ENCODE assay signal across 8 cellular contexts in genomic region chr22:37808294-37808657, GRCh38. TPM values are rescaled to one million over a fixed set of nuclear protein-coding genes. Genes with fewer than 3 reads are reported as not detected.
DNase-seq lines count a peak whose midpoint lies in the region; ATAC-seq and TF ChIP-seq lines count a peak whose summit lies in the region.

No MANE protein-coding gene starts in this region.

- WGBS in liver: 7% methylated on average over 8 of the region's 8 CpGs
- 0 to 5% methylated on average over 8 of the region's 8 CpGs for WGBS in tibial nerve, 2 donors

- peaks cover 8 to 46% (median 40%) of the 10 kb centered on the region in 4 donors for H3K4me1 ChIP-seq in liver (ENCODE audit: control insufficient read depth in 4 of 4, insufficient read depth in 4 of 4, low read length in 3 of 4)
- peaks cover 0 to 49% (median 27%) of the 10 kb centered on the region in 4 donors for H3K4me1 ChIP-seq in tibial nerve

- H3K27me3 Mint-ChIP-seq in activated naive CD4-positive, alpha-beta T cell treated with anti-CD3 and anti-CD28 coated beads, Interleukin-2, amount 10 ng/mL, durations not matched to agents 7 days and 5 days: peaks cover 65% of the 10 kb centered on the region

- no peak overlapping the region for H3K27ac Mint-ChIP-seq in activated naive CD4-positive, alpha-beta T cell treated with anti-CD3 and anti-CD28 coated beads, Interleukin-2, amount 10 ng/mL, durations not matched to agents 7 days and 5 days

- CTCF ChIA-PET in activated naive CD4-positive, alpha-beta T cell treated with anti-CD3 and anti-CD28 coated beads, Interleukin-2, amount 10 ng/mL, durations not matched to agents 7 days and 5 days (lab: Charles Lee): interaction anchor here (0.9 to 3.6 kb wide), 7 partner anchors 10 to 165 kb away, joined by 3 to 38 read pairs (median 4); partner anchors contain the start of gene GALR3

- no peaks in the 10 kb centered on the region for H3K9me3 ChIP-seq in liver (ENCODE audit: control insufficient read depth in 4 of 4, low read length in 3 of 4)
- H3K9me3 ChIP-seq in tibial nerve: no peaks in the 10 kb centered on the region

- no peak for TF ChIP-seq RAD21 in liver (IDR thresholded peaks at IDR 0.05)

- H3K36me3 Mint-ChIP-seq in activated naive CD4-positive, alpha-beta T cell treated with anti-CD3 and anti-CD28 coated beads, Interleukin-2, amount 10 ng/mL, durations not matched to agents 7 days and 5 days: peaks cover 3% of the 10 kb centered on the region

- peak overlapping the region; percentile 61 to 91 (median 82) for H3K4me3 ChIP-seq in liver (ENCODE audit: low read depth in 1 of 3, low read length in 3 of 3)
- H3K4me3 ChIP-seq in tibial nerve: peak overlapping the region; percentile 45 to 65 (median 52)

- H3K4me1 Mint-ChIP-seq in activated naive CD4-positive, alpha-beta T cell treated with anti-CD3 and anti-CD28 coated beads, Interleukin-2, amount 10 ng/mL, durations not matched to agents 7 days and 5 days: peaks cover 49% of the 10 kb centered on the region

- no peak for TF ChIP-seq EP300 in tibial nerve (IDR thresholded peaks at IDR 0.05)

- H3K36me3 ChIP-seq in liver (ENCODE audit: control insufficient read depth in 4 of 4, insufficient read depth in 3 of 4, low read depth in 1 of 4, low read length in 3 of 4) (peaks cover 0 to under 1% (median 0%) of the 10 kb centered on the region in 4 donors), tibial nerve (peaks cover 0 to 14% (median 0%) of the 10 kb centered on the region in 3 donors)

- H3K9me3 Mint-ChIP-seq in activated naive CD4-positive, alpha-beta T cell treated with anti-CD3 and anti-CD28 coated beads, Interleukin-2, amount 10 ng/mL, durations not matched to agents 7 days and 5 days: no peaks in the 10 kb centered on the region

- TF ChIP-seq CTCF in liver (IDR thresholded peaks at IDR 0.05; ENCODE audit: low read depth, low read length, missing input control) (no peak), tibial nerve (IDR thresholded peaks at IDR 0.05) (no peak)

- no peak for DNase-seq in activated naive CD4-positive, alpha-beta T cell treated with anti-CD3 and anti-CD28 coated beads, Interleukin-2, amount 10 ng/mL, durations not matched to agents 7 days and 5 days
- DNase-seq in activated naive CD4-positive, alpha-beta T cell treated with anti-CD3 and anti-CD28 coated beads, Interleukin-2, amount 50 U/mL, for 16 hours: no peak
- DNase-seq in amniotic epithelial cell (ENCODE audit: low read depth) (peak; percentile 43), tibial nerve (ENCODE audit: low spot score in 2 of 2) (no peak), SIG-M5 treated with dmso at 0.1 percent for 504 hours (lab: John Stamatoyannopoulos, UW; ENCODE audit: unreplicated experiment) (no peak)
- no peak for DNase-seq in activated naive CD4-positive, alpha-beta T cell (lab: John Stamatoyannopoulos, UW)

- ATAC-seq in HG03439 (IDR thresholded peaks at IDR 0.05; ENCODE audit: unreplicated experiment): no peak

- no peak for TF ChIP-seq POLR2A in tibial nerve (IDR thresholded peaks at IDR 0.05)

- H3K27ac ChIP-seq in liver (ENCODE audit: low read depth in 1 of 2, low read length in 2 of 2) (peak overlapping the region; percentile 70 to 83), tibial nerve (peak overlapping the region in 3 of 4 donors; percentile 16 to 90 (median 73))

- peak overlapping the region; percentile 36 to 40 for H3K9ac ChIP-seq in liver (ENCODE audit: low read depth in 1 of 2, low read length in 2 of 2)

- H3K27me3 ChIP-seq in liver (ENCODE audit: control insufficient read depth in 4 of 4, insufficient read depth in 4 of 4, low read length in 3 of 4) (no peaks in the 10 kb centered on the region), tibial nerve (no peaks in the 10 kb centered on the region)

- H3K4me3 Mint-ChIP-seq in activated naive CD4-positive, alpha-beta T cell treated with anti-CD3 and anti-CD28 coated beads, Interleukin-2, amount 10 ng/mL, durations not matched to agents 7 days and 5 days: peak overlapping the region; percentile 76

TF ChIP-seq in liver, 16 proteins besides CTCF, POLR2A, EP300 and RAD21:
- TF ChIP-seq TAF1 (conservative IDR thresholded peaks at IDR 0.05) (no peak), YY1 (IDR thresholded peaks at IDR 0.05) (no peak), FOXA2 (IDR thresholded peaks at IDR 0.05) (no peak), ZBTB33 (IDR thresholded peaks at IDR 0.05) (no peak), HNF4A (conservative IDR thresholded peaks at IDR 0.05) (no peak), JUND (IDR thresholded peaks at IDR 0.05) (no peak), FOXA1 (IDR thresholded peaks at IDR 0.05) (no peak), NR2F2 (IDR thresholded peaks at IDR 0.05) (no peak)
- TF ChIP-seq, protein P1, sequence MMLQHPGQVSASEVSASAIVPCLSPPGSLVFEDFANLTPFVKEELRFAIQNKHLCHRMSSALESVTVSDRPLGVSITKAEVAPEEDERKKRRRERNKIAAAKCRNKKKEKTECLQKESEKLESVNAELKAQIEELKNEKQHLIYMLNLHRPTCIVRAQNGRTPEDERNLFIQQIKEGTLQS (IDR thresholded peaks at IDR 0.05): no peak
- TF ChIP-seq, protein P2, sequence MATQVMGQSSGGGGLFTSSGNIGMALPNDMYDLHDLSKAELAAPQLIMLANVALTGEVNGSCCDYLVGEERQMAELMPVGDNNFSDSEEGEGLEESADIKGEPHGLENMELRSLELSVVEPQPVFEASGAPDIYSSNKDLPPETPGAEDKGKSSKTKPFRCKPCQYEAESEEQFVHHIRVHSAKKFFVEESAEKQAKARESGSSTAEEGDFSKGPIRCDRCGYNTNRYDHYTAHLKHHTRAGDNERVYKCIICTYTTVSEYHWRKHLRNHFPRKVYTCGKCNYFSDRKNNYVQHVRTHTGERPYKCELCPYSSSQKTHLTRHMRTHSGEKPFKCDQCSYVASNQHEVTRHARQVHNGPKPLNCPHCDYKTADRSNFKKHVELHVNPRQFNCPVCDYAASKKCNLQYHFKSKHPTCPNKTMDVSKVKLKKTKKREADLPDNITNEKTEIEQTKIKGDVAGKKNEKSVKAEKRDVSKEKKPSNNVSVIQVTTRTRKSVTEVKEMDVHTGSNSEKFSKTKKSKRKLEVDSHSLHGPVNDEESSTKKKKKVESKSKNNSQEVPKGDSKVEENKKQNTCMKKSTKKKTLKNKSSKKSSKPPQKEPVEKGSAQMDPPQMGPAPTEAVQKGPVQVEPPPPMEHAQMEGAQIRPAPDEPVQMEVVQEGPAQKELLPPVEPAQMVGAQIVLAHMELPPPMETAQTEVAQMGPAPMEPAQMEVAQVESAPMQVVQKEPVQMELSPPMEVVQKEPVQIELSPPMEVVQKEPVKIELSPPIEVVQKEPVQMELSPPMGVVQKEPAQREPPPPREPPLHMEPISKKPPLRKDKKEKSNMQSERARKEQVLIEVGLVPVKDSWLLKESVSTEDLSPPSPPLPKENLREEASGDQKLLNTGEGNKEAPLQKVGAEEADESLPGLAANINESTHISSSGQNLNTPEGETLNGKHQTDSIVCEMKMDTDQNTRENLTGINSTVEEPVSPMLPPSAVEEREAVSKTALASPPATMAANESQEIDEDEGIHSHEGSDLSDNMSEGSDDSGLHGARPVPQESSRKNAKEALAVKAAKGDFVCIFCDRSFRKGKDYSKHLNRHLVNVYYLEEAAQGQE (IDR thresholded peaks at IDR 0.05): no peak

RNA-seq across cellular contexts. Expression of gene GCAT, which starts 0.5 kb away (rescaled TPM):
- 10 to 100 TPM; 27.7 to 31.8 TPM for total RNA-seq in liver
- 10 to 100 TPM; 20.7 to 32.6 TPM for polyA plus RNA-seq in liver
- 10 to 100 TPM; 10.3 to 39.8 (median 21.5) TPM for total RNA-seq in tibial nerve

RNA-seq across cellular contexts. Expression of gene GALR3, which starts 14.9 kb away (rescaled TPM):
- total RNA-seq in liver (not detected), tibial nerve (not detected)
- not detected for polyA plus RNA-seq in liver

RNA-seq across cellular contexts. Expression of gene ANKRD54, which starts 35.9 kb away (rescaled TPM):
- total RNA-seq in liver (10 to 100 TPM; 13.7 to 25.5 TPM), tibial nerve (10 to 100 TPM; 51.6 to 76.1 (median 58.8) TPM)
- 10 to 100 TPM; 10.7 to 11.3 TPM for polyA plus RNA-seq in liver

RNA-seq across cellular contexts. Expression of gene EIF3L, which starts 40.9 kb away (rescaled TPM):
- total RNA-seq in liver: 100 to 1,000 TPM; 103 to 217 TPM
- polyA plus RNA-seq in liver: 100 to 1,000 TPM; 104 to 117 TPM
- 100 to 1,000 TPM; 271 to 291 (median 274) TPM for total RNA-seq in tibial nerve
